In the genomic region with DNA sequence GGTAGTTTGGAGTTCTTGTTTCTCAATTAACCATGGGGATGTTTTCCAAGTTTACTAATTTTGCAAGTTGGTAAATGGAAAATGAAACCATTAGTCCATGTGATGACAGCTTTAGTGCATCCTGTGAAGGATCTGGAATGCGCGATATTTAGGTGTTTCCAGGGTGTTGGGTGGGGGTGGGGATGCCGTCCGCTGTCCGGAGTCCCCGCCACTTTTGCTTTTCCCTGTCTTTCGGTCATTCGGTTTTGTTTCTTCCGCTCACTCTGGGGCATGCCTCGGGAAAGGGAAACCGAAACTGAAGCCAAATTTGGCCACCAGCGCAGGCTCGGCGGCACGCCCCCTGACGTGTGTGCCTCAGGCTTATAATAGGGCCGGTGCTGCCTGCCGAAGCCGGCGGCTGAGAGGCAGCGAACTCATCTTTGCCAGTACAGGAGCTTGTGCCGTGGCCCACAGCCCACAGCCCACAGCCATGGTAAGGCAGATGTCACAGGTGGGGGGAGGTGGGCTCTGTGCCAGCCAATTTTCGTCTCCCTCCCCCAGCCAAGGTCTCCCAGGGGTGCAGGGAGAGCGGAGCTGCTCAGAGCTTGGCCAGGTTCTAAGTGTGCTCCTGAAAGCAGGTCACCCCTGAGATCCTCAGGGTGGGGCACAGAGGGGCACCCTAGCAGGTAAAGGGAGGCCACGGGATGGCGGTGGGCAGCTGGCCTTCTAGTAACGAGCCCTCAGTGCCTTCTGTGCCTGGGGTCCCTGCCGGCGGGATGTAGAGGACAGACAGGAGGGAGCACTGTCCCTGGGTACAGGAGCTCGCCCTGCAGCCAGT, we compare ENCODE assay signal across 8 cellular contexts. TPM values are rescaled to one million over a fixed set of nuclear protein-coding genes. Genes with fewer than 3 reads are reported as not detected.
DNase-seq lines count a peak whose midpoint lies in the region; ATAC-seq and TF ChIP-seq lines count a peak whose summit lies in the region.

A gene (plus strand): TSS at position 393 of the 817 bp plus-strand sequence. CDS start 77 bp downstream, at position 470.

- no peak for TF ChIP-seq CTCF in endothelial cell (IDR thresholded peaks at IDR 0.05; ENCODE audit: unreplicated experiment)

- H3K4me3 Mint-ChIP-seq in endothelial cell (ENCODE audit: unreplicated experiment) = peak within 1 kb of the TSS; percentile 91

- H3K36me3 Mint-ChIP-seq in endothelial cell (ENCODE audit: low read depth, unreplicated experiment) = no peaks in the 10 kb centered on the region

- no peaks in the 10 kb centered on the region for H3K9me3 Mint-ChIP-seq in endothelial cell (ENCODE audit: unreplicated experiment)

- H3K4me1 Mint-ChIP-seq in endothelial cell (ENCODE audit: unreplicated experiment) = peaks cover 10% of the 10 kb centered on the region

- peaks cover 6% of the 10 kb centered on the region for H3K27me3 Mint-ChIP-seq in endothelial cell (ENCODE audit: unreplicated experiment)

- peak; percentile 88 for ATAC-seq in HG03196 (IDR thresholded peaks at IDR 0.05; ENCODE audit: unreplicated experiment)

- peak; percentile 97 for TF ChIP-seq POLR2A in GM18951 (IDR thresholded peaks at IDR 0.05; ENCODE audit: extremely low read depth, insufficient read depth, insufficient read length)

- in situ Hi-C loops in GM18951 (cut with MboI; ENCODE audit: low sequenced_read_pairs, unreplicated experiment) = no loop called here

- peak within 1 kb of the TSS; percentile 89 for H3K27ac Mint-ChIP-seq in endothelial cell (ENCODE audit: unreplicated experiment)

- DNase-seq in AG20443 (ENCODE audit: low spot score) (peak; percentile 85), NOMO-1 treated with dmso at 0.1 percent for 144 hours (lab: John Stamatoyannopoulos, UW; ENCODE audit: unreplicated experiment) (peak; percentile 88), endothelial cell (ENCODE audit: low spot score) (peak; percentile 82), midbrain (lab: John Stamatoyannopoulos, UW) (peak; percentile 83)
- peak; percentile 64 for DNase-seq in activated CD8-positive, alpha-beta memory T cell treated with anti-CD3 and anti-CD28 coated beads, Interleukin-2, amount 50 U/mL, for 24 hours (ENCODE audit: extremely low read depth)
- peak; percentile 72 to 81 for DNase-seq in stimulated activated CD8-positive, alpha-beta memory T cell treated with anti-CD3 and anti-CD28 coated beads, Interleukin-2, amount 100 ng/mL, for 1 hour (ENCODE audit: low read depth in 2 of 2)

RNA-seq across cellular contexts. Expression of the gene that starts here (rescaled TPM):
- total RNA-seq in endothelial cell (ENCODE audit: unreplicated experiment) = 33.3 TPM

Comparison
In these comparisons a context has a peak if more than half of its experiments do, and no peak if none do; other contexts are left out.
1. Peak in every context shown above with its lines: DNase-seq and ATAC-seq.